Comparison of ENCODE assay signal across 19 cellular contexts in the genomic region with DNA sequence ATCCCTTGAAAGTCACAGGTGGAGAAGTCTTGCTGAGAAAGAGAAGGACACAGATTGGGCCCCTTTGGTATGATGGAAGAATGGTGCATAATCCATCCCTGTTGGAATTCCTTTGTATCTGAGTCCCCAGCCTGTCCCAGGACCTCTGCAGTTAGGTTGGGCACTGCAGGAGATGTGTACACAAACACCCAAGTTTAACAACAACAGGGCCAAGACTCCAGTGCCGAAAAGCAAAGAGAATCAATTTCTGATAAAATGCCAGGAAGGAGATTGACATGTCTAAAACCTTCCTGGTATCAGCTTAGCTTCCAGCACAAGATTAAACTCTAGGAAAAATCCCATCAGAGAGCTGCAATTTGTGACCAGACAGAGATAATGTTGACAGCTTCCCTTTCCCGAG.
"Had no signal": no experiment of that assay in that cellular context is flagged by ENCODE, and none has a peak within 500 bp of the region (broad histone marks: within the 10 kb centered on the region; RNA-seq: fewer than 3 reads in every experiment).

No MANE protein-coding gene starts in this region.

- ATAC-seq: activated CD4-positive, alpha-beta T cell treated with anti-CD3 and anti-CD28 coated beads for 36 hours had no signal

- H3K27me3 ChIP-seq: Peyer's patch had no signal

- H3K4me3 ChIP-seq: Peyer's patch had no signal

- DNase-seq: activated CD4-positive, alpha-beta memory T cell treated with anti-CD3 and anti-CD28 coated beads, Interleukin-2, amount 10 ng/mL, durations not matched to agents 7 days and 5 days; activated CD4-positive, alpha-beta T cell treated with anti-CD3 and anti-CD28 coated beads for 36 hours; activated CD4-positive, alpha-beta T cell treated with anti-CD3 and anti-CD28 coated beads, Interleukin-2, amount 50 U/mL, for 1 hour; activated CD8-positive, alpha-beta memory T cell treated with anti-CD3 and anti-CD28 coated beads, Interleukin-2, amount 50 U/mL, for 4 hours; aorta; KG1; NCI-H1092; NCI-H1417; NCI-H1930; NCI-H2171; NCI-H2227 treated with DMSO at 0.1 percent for 48 hours; NCI-H446 treated with DMSO at 0.1 percent for 48 hours; NCI-H524 treated with DMSO at 0.1 percent for 48 hours; NCI-H748 treated with DMSO at 0.1 percent for 48 hours; OCI-M1; Peyer's patch; SHP77 treated with DMSO at 0.1 percent for 48 hours had no signal

- H3K9me3 ChIP-seq: Peyer's patch had no signal

- H3K4me1 Mint-ChIP-seq: activated naive CD4-positive, alpha-beta T cell treated with anti-CD3 and anti-CD28 coated beads, Interleukin-2, amount 50 U/mL, for 24 hours had no signal

- H3K27me3 Mint-ChIP-seq: activated CD4-positive, alpha-beta memory T cell treated with anti-CD3 and anti-CD28 coated beads, Interleukin-2, amount 10 ng/mL, durations not matched to agents 7 days and 5 days; activated CD4-positive, alpha-beta T cell treated with anti-CD3 and anti-CD28 coated beads for 36 hours; activated naive CD4-positive, alpha-beta T cell treated with anti-CD3 and anti-CD28 coated beads, Interleukin-2, amount 50 U/mL, for 24 hours had no signal

- H3K4me1 ChIP-seq: Peyer's patch had no signal

- H3K4me3 Mint-ChIP-seq: activated CD4-positive, alpha-beta memory T cell treated with anti-CD3 and anti-CD28 coated beads, Interleukin-2, amount 10 ng/mL, durations not matched to agents 7 days and 5 days; activated CD4-positive, alpha-beta T cell treated with anti-CD3 and anti-CD28 coated beads for 36 hours; activated naive CD4-positive, alpha-beta T cell treated with anti-CD3 and anti-CD28 coated beads, Interleukin-2, amount 50 U/mL, for 24 hours; T-helper 1 cell treated with Interleukin-12 subunit alpha and Interleukin-12 subunit beta and Interleukin-4 antibody, amounts not matched to agents 30 μg/mL and 1 μg/mL, for 36 hours had no signal

- H3K27ac Mint-ChIP-seq: activated CD4-positive, alpha-beta memory T cell treated with anti-CD3 and anti-CD28 coated beads, Interleukin-2, amount 10 ng/mL, durations not matched to agents 7 days and 5 days; activated CD4-positive, alpha-beta T cell treated with anti-CD3 and anti-CD28 coated beads for 36 hours; activated naive CD4-positive, alpha-beta T cell treated with anti-CD3 and anti-CD28 coated beads, Interleukin-2, amount 50 U/mL, for 24 hours; T-helper 1 cell treated with Interleukin-12 subunit alpha and Interleukin-12 subunit beta and Interleukin-4 antibody, amounts not matched to agents 30 μg/mL and 1 μg/mL, for 36 hours had no signal

- H3K27ac ChIP-seq: Peyer's patch had no signal

- H3K9me3 Mint-ChIP-seq: activated CD4-positive, alpha-beta memory T cell treated with anti-CD3 and anti-CD28 coated beads, Interleukin-2, amount 10 ng/mL, durations not matched to agents 7 days and 5 days; activated naive CD4-positive, alpha-beta T cell treated with anti-CD3 and anti-CD28 coated beads, Interleukin-2, amount 50 U/mL, for 24 hours; T-helper 1 cell treated with Interleukin-12 subunit alpha and Interleukin-12 subunit beta and Interleukin-4 antibody, amounts not matched to agents 30 μg/mL and 1 μg/mL, for 36 hours had no signal
